In genomic region chr2:208142255-208142924, GRCh38 we compare ENCODE assay signal across 14 cellular contexts. TPM values are rescaled to one million over a fixed set of nuclear protein-coding genes. Genes with fewer than 3 reads are reported as not detected.
DNase-seq lines count a peak whose midpoint lies in the region; ATAC-seq and TF ChIP-seq lines count a peak whose summit lies in the region.
"Had no signal": no experiment of that assay in that cellular context is flagged by ENCODE, and none has a peak within 500 bp of the region (broad histone marks: within the 10 kb centered on the region; RNA-seq: fewer than 3 reads in every experiment).

No MANE protein-coding gene starts in this region.

- H3K4me1 ChIP-seq in H9 (ENCODE audit: insufficient read depth, low read length) (peaks cover 2% of the 10 kb centered on the region), vagina (no peaks in the 10 kb centered on the region)
- H3K4me1 ChIP-seq: body of pancreas had no signal

- no peak overlapping the region for H4K5ac ChIP-seq in H9 (ENCODE audit: insufficient read length, low read depth, low read length)

- no peak overlapping the region for H3K18ac ChIP-seq in H9 (ENCODE audit: insufficient read length, low read depth, low read length)

- H3K56ac ChIP-seq in H9 (ENCODE audit: insufficient read length, low read depth, low read length): no peak overlapping the region

- no peak overlapping the region for H3K23ac ChIP-seq in H9 (ENCODE audit: insufficient read length, low read depth, low read length)

- peak overlapping the region in 1 of 2 experiments; percentile 18; a peak in 2 of 5 replicates for H3K4me3 Mint-ChIP-seq in H9
- no peak overlapping the region for H3K4me3 Mint-ChIP-seq in neural crest cell
- H3K4me3 Mint-ChIP-seq: CD4-positive, CD25-positive, alpha-beta regulatory T cell had no signal

- no peak for DNase-seq in H9
- DNase-seq in NCI-H2081 (lab: John Stamatoyannopoulos, UW): peak; percentile 84 to 96
- DNase-seq in astrocyte of the hippocampus (ENCODE audit: low read depth, low spot score): peak; percentile 49
- no peak for DNase-seq in neural crest cell (ENCODE audit: low read depth, low spot score)
- no peak for DNase-seq in HUDEP-2 (lab: John Stamatoyannopoulos, UW; ENCODE audit: unreplicated experiment in 76 of 76)
- DNase-seq in vagina (ENCODE audit: extremely low spot score in 2 of 2): no peak
- DNase-seq: body of pancreas; CD4-positive, CD25-positive, alpha-beta regulatory T cell; stimulated activated CD4-positive, alpha-beta T cell treated with anti-CD3 and anti-CD28 coated beads, Interleukin-2, amount 100 ng/mL, for 48 hours; stomach had no signal

- H3K27ac ChIP-seq in H9 (ENCODE audit: insufficient read length, low read depth, low read length) (peak overlapping the region; percentile 83), vagina (no peak overlapping the region)
- H3K27ac ChIP-seq: body of pancreas, stomach had no signal

- H3K36me3 Mint-ChIP-seq in H9 (ENCODE audit: insufficient read depth in 1 of 3, low read depth in 3 of 3): peaks cover 11 to 15% (median 14%) of the 10 kb centered on the region in 3 experiments
- H3K36me3 Mint-ChIP-seq in neural crest cell (ENCODE audit: low read depth): no peaks in the 10 kb centered on the region
- H3K36me3 Mint-ChIP-seq: CD4-positive, CD25-positive, alpha-beta regulatory T cell had no signal

- H3K4me1 Mint-ChIP-seq in H9: peaks cover 17 to 22% of the 10 kb centered on the region in 2 experiments
- peaks cover 12% of the 10 kb centered on the region for H3K4me1 Mint-ChIP-seq in neural crest cell
- H3K4me1 Mint-ChIP-seq: CD4-positive, CD25-positive, alpha-beta regulatory T cell had no signal

- no peaks in the 10 kb centered on the region for H3K36me3 ChIP-seq in vagina
- H3K36me3 ChIP-seq: stomach had no signal

- no peaks in the 10 kb centered on the region for H3K79me1 ChIP-seq in H9 (ENCODE audit: insufficient read depth, low read depth, low read length, poor library complexity, severe bottlenecking)

- H3K4me3 ChIP-seq in vagina: no peak overlapping the region
- H3K4me3 ChIP-seq: body of pancreas, stomach had no signal

- no peaks in the 10 kb centered on the region for H4K20me1 ChIP-seq in H9 (ENCODE audit: control insufficient read depth, insufficient read depth, insufficient read length)

- no peak overlapping the region for H4K91ac ChIP-seq in H9 (ENCODE audit: insufficient read length, low read depth, low read length)

- peak overlapping the region; percentile 23 for H2BK120ac ChIP-seq in H9 (ENCODE audit: low read depth, low read length, poor library complexity, severe bottlenecking)

- H3K23me2 ChIP-seq in H9 (ENCODE audit: insufficient read length, low read depth, low read length, poor library complexity, severe bottlenecking): no peaks in the 10 kb centered on the region

- no peak overlapping the region for H2AK5ac ChIP-seq in H9 (ENCODE audit: insufficient read length, low read length)

- H2AFZ ChIP-seq in H9 (ENCODE audit: low read length): peak overlapping the region; percentile 59

- H3K27ac Mint-ChIP-seq in H9 (peak overlapping the region; percentile 13 to 96 (median 78); a peak in 4 of 7 replicates), neural crest cell (ENCODE audit: unreplicated experiment) (peak overlapping the region; percentile 62)
- H3K27ac Mint-ChIP-seq: CD4-positive, CD25-positive, alpha-beta regulatory T cell had no signal

- TF ChIP-seq CTCF in H9 (conservative IDR thresholded peaks at IDR 0.05) (no peak), neural crest cell (conservative IDR thresholded peaks at IDR 0.05) (no peak), vagina (IDR thresholded peaks at IDR 0.05) (no peak)

- H2BK15ac ChIP-seq in H9 (ENCODE audit: low read depth, low read length): no peak overlapping the region

- H4K8ac ChIP-seq in H9 (replicated peaks; ENCODE audit: insufficient read length, low read depth, low read length): no peak overlapping the region

- H3K9me3 Mint-ChIP-seq in H9 (peaks cover 18 to 24% of the 10 kb centered on the region in 2 experiments), neural crest cell (no peaks in the 10 kb centered on the region)

- H2BK5ac ChIP-seq in H9 (ENCODE audit: insufficient read length, low read length): no peak overlapping the region

- intact Hi-C loops in vagina (cut with DNase I): no loop called here

- no peaks in the 10 kb centered on the region for H3K79me2 ChIP-seq in H9 (ENCODE audit: insufficient read depth, low read length)

- H2BK20ac ChIP-seq in H9 (ENCODE audit: low read depth, low read length, poor library complexity, severe bottlenecking): no peak overlapping the region

- H3K4me2 ChIP-seq in H9 (ENCODE audit: insufficient read depth, insufficient read length, low read length): peak overlapping the region; percentile 18

- 0 out of 2 replicates have a peak overlapping the region, but pooled peaks have one; percentile 37 for H3K4ac ChIP-seq in H9 (ENCODE audit: low read depth, low read length)

- H3T11ph ChIP-seq in H9 (ENCODE audit: low read length): no peak overlapping the region

- no peak overlapping the region for H2BK12ac ChIP-seq in H9 (ENCODE audit: insufficient read length, low read depth, low read length)

- ATAC-seq in GM19452 (IDR thresholded peaks at IDR 0.05; ENCODE audit: unreplicated experiment): no peak
- ATAC-seq in HG02852 (IDR thresholded peaks at IDR 0.05; ENCODE audit: unreplicated experiment): no peak
- ATAC-seq: body of pancreas had no signal

- no peak for TF ChIP-seq POLR2A in vagina (IDR thresholded peaks at IDR 0.05)

- H3K9ac ChIP-seq in H9 (ENCODE audit: extremely low read depth, insufficient read length, low read length): no peak overlapping the region

- no peaks in the 10 kb centered on the region for H3K27me3 ChIP-seq in H9 (ENCODE audit: insufficient read depth, low read length)
- H3K27me3 ChIP-seq in vagina: no peaks in the 10 kb centered on the region
- H3K27me3 ChIP-seq: body of pancreas, stomach had no signal

- peaks cover 3% of the 10 kb centered on the region for H3K9me3 ChIP-seq in H9 (ENCODE audit: control insufficient read depth, low read depth, low read length)
- no peaks in the 10 kb centered on the region for H3K9me3 ChIP-seq in vagina
- H3K9me3 ChIP-seq: body of pancreas, stomach had no signal

- H3K14ac ChIP-seq in H9 (ENCODE audit: insufficient read depth, low read length): no peak overlapping the region

- whole genome bisulfite sequencing in H9 (ENCODE audit: extremely low coverage, insufficient read length, low lambda C conversion rate): no CpG with 5 or more reads among the region's 8 CpGs

- H3K27me3 Mint-ChIP-seq in H9 (ENCODE audit: low read depth) (no peaks in the 10 kb centered on the region; the same call in none of the 2 replicates), neural crest cell (ENCODE audit: low read depth) (no peaks in the 10 kb centered on the region)

RNA-seq across cellular contexts. Expression of gene CRYGB, which starts 3.6 kb away (rescaled TPM):
- 0.86 TPM in 1 of 2 replicates, not detected in the other for total RNA-seq in H9 (2021)
- total RNA-seq in neural crest cell: not detected in 2 replicates
- not detected for total RNA-seq in vagina
- total RNA-seq: body of pancreas; CD4-positive, CD25-positive, alpha-beta regulatory T cell; kidney epithelial cell; stomach; T-helper 2 cell treated with Interferon-gamma antibody and Interleukin-4, amounts not matched to agents 100 ng/mL and 5 ng/mL, for 36 hours had no signal

RNA-seq across cellular contexts. Expression of gene CRYGC, which starts 12.8 kb away (rescaled TPM):
- not detected in 2 replicates for total RNA-seq in H9 (2021)
- total RNA-seq in neural crest cell: not detected in 2 replicates
- total RNA-seq in vagina: not detected
- total RNA-seq: body of pancreas; CD4-positive, CD25-positive, alpha-beta regulatory T cell; kidney epithelial cell; stomach; T-helper 2 cell treated with Interferon-gamma antibody and Interleukin-4, amounts not matched to agents 100 ng/mL and 5 ng/mL, for 36 hours had no signal

RNA-seq across cellular contexts. Expression of gene CRYGD, which starts 18.1 kb away (rescaled TPM):
- total RNA-seq in H9 (2021) (not detected in 2 replicates), neural crest cell (not detected in 2 replicates), vagina (not detected)
- total RNA-seq: body of pancreas; kidney epithelial cell; stomach; T-helper 2 cell treated with Interferon-gamma antibody and Interleukin-4, amounts not matched to agents 100 ng/mL and 5 ng/mL, for 36 hours had no signal

RNA-seq across cellular contexts. Expression of gene CRYGA, which starts 21.0 kb away (rescaled TPM):
- not detected in 2 replicates for total RNA-seq in H9 (2021)
- total RNA-seq in neural crest cell: not detected in 2 replicates
- not detected for total RNA-seq in vagina
- total RNA-seq: body of pancreas; CD4-positive, CD25-positive, alpha-beta regulatory T cell; kidney epithelial cell; stomach; T-helper 2 cell treated with Interferon-gamma antibody and Interleukin-4, amounts not matched to agents 100 ng/mL and 5 ng/mL, for 36 hours had no signal

RNA-seq across cellular contexts. Expression of gene C2orf80, which starts 47.4 kb away (rescaled TPM):
- total RNA-seq in H9 (2021) (not detected in 2 replicates), neural crest cell (0.73 and 1.0 TPM in 2 replicates), vagina (not detected)
- total RNA-seq: body of pancreas; CD4-positive, CD25-positive, alpha-beta regulatory T cell; kidney epithelial cell; stomach; T-helper 2 cell treated with Interferon-gamma antibody and Interleukin-4, amounts not matched to agents 100 ng/mL and 5 ng/mL, for 36 hours had no signal

Comparison
In these comparisons a context has a peak if more than half of its experiments do, and no peak if none do; other contexts are left out.
1. DNase-seq: peak in NCI-H2081 (2 of 2) and astrocyte of the hippocampus (single experiment); none in H9 (single experiment), neural crest cell (single experiment), HUDEP-2 (0 of 76) and vagina (0 of 2).